8 cellular contexts compared by ENCODE assay signal in genomic region chr1:119870917-119871486, GRCh38. TPM values are rescaled to one million over a fixed set of nuclear protein-coding genes. Genes with fewer than 3 reads are reported as not detected.
DNase-seq lines count a peak whose midpoint lies in the region; ATAC-seq and TF ChIP-seq lines count a peak whose summit lies in the region.

No MANE protein-coding gene starts in this region.

- no CpG with 5 or more reads among the region's 16 CpGs for WGBS in neuronal stem cell (ENCODE audit: extremely low coverage in 2 of 2, insufficient read length in 2 of 2, insufficient replicate concordance in 1 of 2), 2 donors

- no peak overlapping the region for H3K9ac ChIP-seq in PC-3 (ENCODE audit: low read length)
- H3K9ac ChIP-seq in neuronal stem cell (ENCODE audit: low read depth, low read length, poor library complexity): no peak overlapping the region

- intact Hi-C loops in PC-3 (cut with micrococcal nuclease): loop anchor here (1.0 to 10.0 kb wide), 4 partner anchors 62 to 274 kb away; no protein-coding TSS in a partner anchor

- H3F3A ChIP-seq in PC-3 (ENCODE audit: low read length, unreplicated experiment): no peaks in the 10 kb centered on the region

- peak overlapping the region; percentile 42 for H3K18ac ChIP-seq in neuronal stem cell (ENCODE audit: low read length)

- no peak overlapping the region for H2BK5ac ChIP-seq in neuronal stem cell (ENCODE audit: low read length)

- no peak overlapping the region for H4K8ac ChIP-seq in neuronal stem cell (ENCODE audit: low read depth, low read length)

- no peak overlapping the region for H3K23ac ChIP-seq in neuronal stem cell (ENCODE audit: low read depth, low read length, poor library complexity)

- no peak overlapping the region for H4K91ac ChIP-seq in neuronal stem cell (ENCODE audit: low read depth, low read length, poor library complexity)

- BruUV-seq in PC-3 (replicated peaks; lab: Mats Ljungman, UMichigan): no TSS peak

- H3K79me2 ChIP-seq in PC-3 (ENCODE audit: low read length): no peaks in the 10 kb centered on the region

- H3K4me1 ChIP-seq in PC-3 (ENCODE audit: insufficient read depth, low read length) (peaks cover 17% of the 10 kb centered on the region), neuronal stem cell (ENCODE audit: control insufficient read depth in 2 of 2, insufficient read depth in 1 of 2, low read depth in 1 of 2, low read length in 2 of 2) (peaks cover 0 to 5% of the 10 kb centered on the region in 2 donors)

- H2BK120ac ChIP-seq in neuronal stem cell (ENCODE audit: low read depth, low read length): no peak overlapping the region

- H2BK15ac ChIP-seq in neuronal stem cell (ENCODE audit: low read length): no peak overlapping the region

- TF ChIP-seq CTCF in PC-3 (conservative IDR thresholded peaks at IDR 0.05; ENCODE audit: low read depth, low read length): peak; percentile 97

- in situ Hi-C loops in KBM-7 (cut with MboI; ENCODE audit: low pct_unique_long_range_greater_than_20kb, low sequenced_read_pairs): no loop called here

- H2AK5ac ChIP-seq in neuronal stem cell (ENCODE audit: low read depth, low read length): no peak overlapping the region

- H3K27ac ChIP-seq in PC-3 (ENCODE audit: low read length) (no peak overlapping the region), neuronal stem cell (replicated peaks; ENCODE audit: low read length) (no peak overlapping the region), substantia nigra (ENCODE audit: low read depth, low read length, poor library complexity, severe bottlenecking) (no peak overlapping the region)

- no peak overlapping the region for H2BK12ac ChIP-seq in neuronal stem cell (ENCODE audit: low read length)

- H3K36me3 ChIP-seq in PC-3 (ENCODE audit: low read depth, low read length): no peaks in the 10 kb centered on the region
- no peaks in the 10 kb centered on the region for H3K36me3 ChIP-seq in neuronal stem cell (replicated peaks in 1 of 2; ENCODE audit: control insufficient read depth in 2 of 2, insufficient read depth in 2 of 2, low read length in 2 of 2)

- H2AFZ ChIP-seq in PC-3 (ENCODE audit: low read length) (peak overlapping the region; percentile 78), neuronal stem cell (ENCODE audit: low read length) (peak overlapping the region; percentile 88)

- no peak overlapping the region for H3K14ac ChIP-seq in neuronal stem cell (ENCODE audit: low read length)

- no peaks in the 10 kb centered on the region for H3K9me3 ChIP-seq in PC-3 (ENCODE audit: low read length)
- H3K9me3 ChIP-seq in neuronal stem cell (replicated peaks in 1 of 2; ENCODE audit: control insufficient read depth in 2 of 2, insufficient read depth in 1 of 2, low read depth in 1 of 2, low read length in 2 of 2): no peaks in the 10 kb centered on the region

- no peak overlapping the region for H3K4me3 ChIP-seq in PC-3 (ENCODE audit: low read length)
- no peak overlapping the region for H3K4me3 ChIP-seq in neuronal stem cell (ENCODE audit: low read length in 2 of 2)

- H4K20me1 ChIP-seq in PC-3 (ENCODE audit: low read length): no peaks in the 10 kb centered on the region

- POLR2A ChIA-PET in PC-3 (lab: Charles Lee; ENCODE audit: unreplicated experiment): no interaction called here

- no peaks in the 10 kb centered on the region for H3K79me1 ChIP-seq in neuronal stem cell (ENCODE audit: low read depth, low read length)

- CTCF ChIA-PET in PC-3 (lab: Charles Lee): interaction anchor here (0.9 kb wide), 1 partner anchor 74 kb away, joined by 5 read pairs; no protein-coding TSS in a partner anchor

- no peaks in the 10 kb centered on the region for H3K27me3 ChIP-seq in PC-3 (ENCODE audit: low read length)
- peaks cover 0 to 13% (median 0%) of the 10 kb centered on the region in 3 experiments for H3K27me3 ChIP-seq in neuronal stem cell (ENCODE audit: control insufficient read depth in 3 of 3, insufficient read depth in 3 of 3, low read depth in 1 of 3, low read length in 3 of 3)

- H3K4ac ChIP-seq in neuronal stem cell (ENCODE audit: low read length): no peak overlapping the region

- DNase-seq in DMS79 treated with DMSO at 0.1 percent for 48 hours (lab: John Stamatoyannopoulos, UW) (peak; percentile 57), KBM-7 (peak; percentile 81), PC-3 (peak; percentile 92), activated T-helper 1 cell treated with Interleukin-2 at 50 U/mL for 16 hours (ENCODE audit: low read depth) (peak; percentile 4), fibroblast of the conjunctiva (ENCODE audit: low read depth) (peak; percentile 63), neuronal stem cell (ENCODE audit: low spot score) (peak; percentile 78), substantia nigra (lab: John Stamatoyannopoulos, UW) (peak in 44 of 49 donors; percentile 9 to 80 (median 54))

- H3K9me2 ChIP-seq in PC-3 (replicated peaks; ENCODE audit: low read length): no peaks in the 10 kb centered on the region

- peak overlapping the region; percentile 62 for H3K4me2 ChIP-seq in PC-3 (ENCODE audit: low read length)
- H3K4me2 ChIP-seq in neuronal stem cell (ENCODE audit: insufficient read depth, low read length, poor library complexity, severe bottlenecking): no peak overlapping the region

- ATAC-seq in PC-3: peak; percentile 63
- no peak for ATAC-seq in HG02571 (IDR thresholded peaks at IDR 0.05; ENCODE audit: unreplicated experiment)

RNA-seq across cellular contexts. Expression of gene ADAM30, which starts 25.3 kb away (rescaled TPM):
- total RNA-seq in PC-3 (2014; rRNA removed): not detected in 2 replicates
- not detected for polyA plus RNA-seq in neuronal stem cell (2013, experiment 1 of 2)
- not detected for polyA plus RNA-seq in neuronal stem cell (2013, experiment 2 of 2)

RNA-seq across cellular contexts. Expression of gene REG4, which starts 59.7 kb away (rescaled TPM):
- 0.40 and 0.87 TPM in 2 replicates for total RNA-seq in PC-3 (2014; rRNA removed)
- polyA plus RNA-seq in neuronal stem cell (2013, experiment 1 of 2): 0.06 TPM
- polyA plus RNA-seq in neuronal stem cell (2013, experiment 2 of 2): 0.03 TPM

Comparison
In these comparisons a context has a peak if more than half of its experiments do, and no peak if none do; other contexts are left out.
1. DNase-seq: peak in every context shown above with its lines; median percentile 92 in PC-3; 81 in KBM-7; 78 in neuronal stem cell; 63 in fibroblast of the conjunctiva; 57 in DMS79 treated with DMSO at 0.1 percent for 48 hours; 54 in substantia nigra; 4 in activated T-helper 1 cell treated with Interleukin-2 at 50 U/mL for 16 hours.